In genomic region chr18:36729197-36729596, GRCh38 we compare ENCODE assay signal across 24 cellular contexts.
"Had no signal": no experiment of that assay in that cellular context is flagged by ENCODE, and none has a peak within 500 bp of the region (broad histone marks: within the 10 kb centered on the region; RNA-seq: fewer than 3 reads in every experiment).

No MANE protein-coding gene starts in this region.

- H3K36me3 Mint-ChIP-seq: activated CD8-positive, alpha-beta memory T cell treated with anti-CD3 and anti-CD28 coated beads, Interleukin-2, amount 10 ng/mL, durations not matched to agents 7 days and 5 days; naive thymus-derived CD4-positive, alpha-beta T cell had no signal

- H3K4me3 Mint-ChIP-seq: activated CD4-positive, alpha-beta T cell treated with anti-CD3 and anti-CD28 coated beads, Interleukin-2, amount 10 ng/mL, durations not matched to agents 7 days and 5 days; activated CD8-positive, alpha-beta memory T cell treated with anti-CD3 and anti-CD28 coated beads, Interleukin-2, amount 10 ng/mL, durations not matched to agents 7 days and 5 days; activated CD8-positive, alpha-beta T cell treated with anti-CD3 and anti-CD28 coated beads for 36 hours; activated naive CD8-positive, alpha-beta T cell treated with anti-CD3 and anti-CD28 coated beads, Interleukin-2, amount 50 U/mL, for 24 hours; activated T-helper 1 cell treated with anti-CD3 and anti-CD28 coated beads, Interleukin-12 subunit alpha, Interleukin-12 subunit beta, Interleukin-2, Interleukin-4 antibody, amounts not matched to agents 30 ng/mL and 10 ng/mL and 1 ng/mL, durations not matched to agents 14 hours and 24 hours and 36 hours; endodermal cell; naive thymus-derived CD4-positive, alpha-beta T cell; neural crest cell; stimulated activated naive B cell treated with anti-CD40 and anti-IgM and Interleukin-4, amounts not matched to agents 10 μg/mL and 1 μg/mL and 100 μg/mL, for 72 hours had no signal

- H3K36me3 ChIP-seq: esophagus squamous epithelium, transverse colon had no signal

- H3K9me3 Mint-ChIP-seq: activated T-helper 1 cell treated with anti-CD3 and anti-CD28 coated beads, Interleukin-12 subunit alpha, Interleukin-12 subunit beta, Interleukin-2, Interleukin-4 antibody, amounts not matched to agents 30 ng/mL and 10 ng/mL and 1 ng/mL, durations not matched to agents 14 hours and 24 hours and 36 hours had no signal

- H3K4me3 ChIP-seq: body of pancreas, cardiac muscle cell, esophagus squamous epithelium, gastroesophageal sphincter, heart left ventricle, smooth muscle cell, transverse colon had no signal

- H3K4me1 Mint-ChIP-seq: activated CD4-positive, alpha-beta T cell treated with anti-CD3 and anti-CD28 coated beads, Interleukin-2, amount 10 ng/mL, durations not matched to agents 7 days and 5 days; activated CD8-positive, alpha-beta memory T cell treated with anti-CD3 and anti-CD28 coated beads, Interleukin-2, amount 10 ng/mL, durations not matched to agents 7 days and 5 days; activated naive CD8-positive, alpha-beta T cell treated with anti-CD3 and anti-CD28 coated beads, Interleukin-2, amount 50 U/mL, for 24 hours; endodermal cell; naive thymus-derived CD4-positive, alpha-beta T cell; neural crest cell; stimulated activated naive B cell treated with anti-CD40 and anti-IgM and Interleukin-4, amounts not matched to agents 10 μg/mL and 1 μg/mL and 100 μg/mL, for 72 hours had no signal

- H3K9me3 ChIP-seq: esophagus squamous epithelium, gastroesophageal sphincter, heart left ventricle, transverse colon had no signal

- ATAC-seq: activated CD8-positive, alpha-beta memory T cell treated with anti-CD3 and anti-CD28 coated beads, Interleukin-2, amount 10 ng/mL, durations not matched to agents 7 days and 5 days; activated CD8-positive, alpha-beta T cell treated with anti-CD3 and anti-CD28 coated beads for 36 hours; activated naive CD8-positive, alpha-beta T cell treated with anti-CD3 and anti-CD28 coated beads, Interleukin-2, amount 50 U/mL, for 24 hours; body of pancreas; gastroesophageal sphincter; left cardiac atrium; naive thymus-derived CD4-positive, alpha-beta T cell had no signal

- H3K27ac Mint-ChIP-seq: activated CD4-positive, alpha-beta T cell treated with anti-CD3 and anti-CD28 coated beads, Interleukin-2, amount 10 ng/mL, durations not matched to agents 7 days and 5 days; activated CD8-positive, alpha-beta memory T cell treated with anti-CD3 and anti-CD28 coated beads, Interleukin-2, amount 10 ng/mL, durations not matched to agents 7 days and 5 days; activated CD8-positive, alpha-beta T cell treated with anti-CD3 and anti-CD28 coated beads for 36 hours; activated naive CD8-positive, alpha-beta T cell treated with anti-CD3 and anti-CD28 coated beads, Interleukin-2, amount 50 U/mL, for 24 hours; activated T-helper 1 cell treated with anti-CD3 and anti-CD28 coated beads, Interleukin-12 subunit alpha, Interleukin-12 subunit beta, Interleukin-2, Interleukin-4 antibody, amounts not matched to agents 30 ng/mL and 10 ng/mL and 1 ng/mL, durations not matched to agents 14 hours and 24 hours and 36 hours; endodermal cell; naive thymus-derived CD4-positive, alpha-beta T cell; stimulated activated naive B cell treated with anti-CD40 and anti-IgM and Interleukin-4, amounts not matched to agents 10 μg/mL and 1 μg/mL and 100 μg/mL, for 72 hours had no signal

- DNase-seq: activated CD4-positive, alpha-beta T cell treated with anti-CD3 and anti-CD28 coated beads, Interleukin-2, amount 10 ng/mL, durations not matched to agents 7 days and 5 days; activated CD4-positive, CD25-positive, alpha-beta regulatory T cell treated with anti-CD3 and anti-CD28 coated beads, Interleukin-2, amount 50 U/mL, for 72 hours; activated CD8-positive, alpha-beta memory T cell treated with anti-CD3 and anti-CD28 coated beads, Interleukin-2, amount 10 ng/mL, durations not matched to agents 7 days and 5 days; activated CD8-positive, alpha-beta T cell treated with anti-CD3 and anti-CD28 coated beads for 36 hours; activated gamma-delta T cell; activated naive CD4-positive, alpha-beta T cell treated with anti-CD3 and anti-CD28 coated beads, Interleukin-2, amount 50 U/mL, for 16 hours; activated naive CD8-positive, alpha-beta T cell treated with anti-CD3 and anti-CD28 coated beads, Interleukin-2, amount 50 U/mL, for 24 hours; body of pancreas; cortex of kidney; endodermal cell; esophagus squamous epithelium; heart left ventricle; left cardiac atrium; mesenchymal stem cell; naive thymus-derived CD4-positive, alpha-beta T cell; stimulated activated CD4-positive, alpha-beta T cell treated with anti-CD3 and anti-CD28 coated beads, Interleukin-15, amount 100 ng/mL, for 24 hours; stimulated activated naive B cell treated with anti-CD40 and anti-IgM and Interleukin-4, amounts not matched to agents 10 μg/mL and 1 μg/mL and 100 μg/mL, for 72 hours; transverse colon had no signal

- H3K27me3 Mint-ChIP-seq: activated CD4-positive, alpha-beta T cell treated with anti-CD3 and anti-CD28 coated beads, Interleukin-2, amount 10 ng/mL, durations not matched to agents 7 days and 5 days; activated naive CD8-positive, alpha-beta T cell treated with anti-CD3 and anti-CD28 coated beads, Interleukin-2, amount 50 U/mL, for 24 hours had no signal

- H3K27ac ChIP-seq: body of pancreas, cardiac muscle cell, gastroesophageal sphincter, transverse colon, VCaP had no signal

- H3K4me2 ChIP-seq: smooth muscle cell had no signal

- H3K27me3 ChIP-seq: body of pancreas, cardiac muscle cell, esophagus squamous epithelium, gastroesophageal sphincter, heart left ventricle, transverse colon had no signal

- H3K4me1 ChIP-seq: body of pancreas had no signal
